Comparison of ENCODE assay signal across 15 cellular contexts in genomic region chr15:100922192-100923040, GRCh38. TPM values are rescaled to one million over a fixed set of nuclear protein-coding genes. Genes with fewer than 3 reads are reported as not detected.
DNase-seq lines count a peak whose midpoint lies in the region; ATAC-seq and TF ChIP-seq lines count a peak whose summit lies in the region.
"Had no signal": no experiment of that assay in that cellular context is flagged by ENCODE, and none has a peak within 500 bp of the region (broad histone marks: within the 10 kb centered on the region; RNA-seq: fewer than 3 reads in every experiment).

No MANE protein-coding gene starts in this region.

- DNase-seq in Calu3 (no peak), OCI-LY7 (ENCODE audit: low spot score) (peak; percentile 74), inferior parietal cortex (ENCODE audit: extremely low spot score) (peak; percentile 65), glomerular visceral epithelial cell (ENCODE audit: extremely low spot score) (no peak), iPS-NIHi7 (ENCODE audit: extremely low spot score) (no peak), AG08395 (ENCODE audit: low spot score) (no peak), T-helper 9 cell (no peak)
- DNase-seq: CD4-positive, alpha-beta T cell; effector CD8-positive, alpha-beta T cell; mesendoderm; NCI-H82; retina had no signal

- H3K4me2 ChIP-seq in OCI-LY7 (ENCODE audit: low read length) = peak overlapping the region; percentile 94

- peak overlapping the region; percentile 91 for H3K4me3 ChIP-seq in OCI-LY7 (ENCODE audit: low read depth, low read length, poor library complexity, severe bottlenecking)

- peaks cover 64% of the 10 kb centered on the region for H3K36me3 Mint-ChIP-seq in Calu3 (ENCODE audit: insufficient read depth, unreplicated experiment)
- H3K36me3 Mint-ChIP-seq: activated naive CD4-positive, alpha-beta T cell treated with anti-CD3 and anti-CD28 coated beads, Interleukin-2, amount 50 U/mL, for 72 hours had no signal

- peaks cover 3% of the 10 kb centered on the region; the same call in 1 of the 2 replicates for H3K9me3 ChIP-seq in OCI-LY7 (ENCODE audit: low read length)

- no peak for TF ChIP-seq CTCF in Calu3 (IDR thresholded peaks at IDR 0.05; ENCODE audit: unreplicated experiment)
- no peak for TF ChIP-seq CTCF in OCI-LY7 (conservative IDR thresholded peaks at IDR 0.05; ENCODE audit: low read length)

- H3K9me2 ChIP-seq in OCI-LY7 (ENCODE audit: insufficient read depth, low read length) = no peaks in the 10 kb centered on the region

- H3K4me1 Mint-ChIP-seq in Calu3 (ENCODE audit: low read depth, unreplicated experiment) = peaks cover 18% of the 10 kb centered on the region

- peak overlapping the region; percentile 99 for H3K27ac ChIP-seq in OCI-LY7 (ENCODE audit: low read depth, low read length, poor library complexity, severe bottlenecking)
- H3K27ac ChIP-seq: VCaP had no signal

- peak; percentile 24 for ATAC-seq in GM19395 (IDR thresholded peaks at IDR 0.05; ENCODE audit: unreplicated experiment)
- ATAC-seq: activated naive CD4-positive, alpha-beta T cell treated with anti-CD3 and anti-CD28 coated beads, Interleukin-2, amount 50 U/mL, for 72 hours had no signal

- peak overlapping the region; percentile 36 for H3K27ac Mint-ChIP-seq in Calu3 (ENCODE audit: unreplicated experiment)
- H3K27ac Mint-ChIP-seq: activated naive CD4-positive, alpha-beta T cell treated with anti-CD3 and anti-CD28 coated beads, Interleukin-2, amount 50 U/mL, for 72 hours; CD4-positive, alpha-beta T cell had no signal

- H3K27me3 Mint-ChIP-seq in Calu3 (ENCODE audit: unreplicated experiment) = no peaks in the 10 kb centered on the region

- H3K9me3 Mint-ChIP-seq in Calu3 (ENCODE audit: low read depth, unreplicated experiment) = no peaks in the 10 kb centered on the region
- H3K9me3 Mint-ChIP-seq: activated naive CD4-positive, alpha-beta T cell treated with anti-CD3 and anti-CD28 coated beads, Interleukin-2, amount 50 U/mL, for 72 hours; CD4-positive, alpha-beta T cell had no signal

- H2AFZ ChIP-seq in OCI-LY7 (ENCODE audit: low read length) = no peak overlapping the region

- CTCF ChIA-PET in Calu3 (lab: Charles Lee) = no interaction called here
- CTCF ChIA-PET in OCI-LY7 (lab: Charles Lee; ENCODE audit: unreplicated experiment) = no interaction called here

- peaks cover 73% of the 10 kb centered on the region for H3K36me3 ChIP-seq in OCI-LY7 (ENCODE audit: insufficient read depth, low read length)

- BruUV-seq in Calu3 (replicated peaks; lab: Mats Ljungman, UMichigan) (no TSS peak), OCI-LY7 (replicated peaks; lab: Mats Ljungman, UMichigan) (TSS peak; percentile 22)

- H3K4me3 Mint-ChIP-seq in Calu3 (ENCODE audit: low read depth, unreplicated experiment) = no peak overlapping the region
- H3K4me3 Mint-ChIP-seq: CD4-positive, alpha-beta T cell had no signal

- intact Hi-C loops in Calu3 (cut with micrococcal nuclease; ENCODE audit: unreplicated experiment) = loop anchor here (10.0 kb wide), 1 partner anchor 332 kb away; the partner anchor contains the start of gene CHSY1
- intact Hi-C loops in OCI-LY7 (cut with micrococcal nuclease; ENCODE audit: unreplicated experiment) = loop anchor here (1.0 kb wide), 1 partner anchor 9 kb away; no protein-coding TSS in a partner anchor

- H3K79me2 ChIP-seq in OCI-LY7 (ENCODE audit: insufficient read depth, low read depth, low read length) = peaks cover 85% of the 10 kb centered on the region

- POLR2A ChIA-PET in OCI-LY7 (lab: Charles Lee) = interaction anchor here (0.6 to 8.9 kb wide), 4 partner anchors 7 to 46 kb away, joined by 3 to 134 read pairs (median 10); no protein-coding TSS in a partner anchor

- H4K20me1 ChIP-seq in OCI-LY7 (ENCODE audit: insufficient read depth, low read length) = no peaks in the 10 kb centered on the region

- peaks cover 67% of the 10 kb centered on the region for H3K4me1 ChIP-seq in OCI-LY7 (ENCODE audit: insufficient read depth, low read length, poor library complexity, severe bottlenecking)

RNA-seq across cellular contexts. Expression of gene LRRK1, which starts 3.3 kb away (rescaled TPM):
- total RNA-seq in Calu3 (2022) (20.1 and 21.3 TPM in 2 replicates), OCI-LY7 (2022) (219 and 233 TPM in 2 replicates)
- total RNA-seq in OCI-LY7 (2014; rRNA removed; shearing (Covaris generic)) = 74.2 and 92.3 TPM in 2 replicates

RNA-seq across cellular contexts. Expression of gene ALDH1A3, which starts 42.8 kb away (rescaled TPM):
- total RNA-seq in Calu3 (2022) (666 and 983 TPM in 2 replicates), OCI-LY7 (2022) (not detected in 2 replicates)
- not detected in 2 replicates for total RNA-seq in OCI-LY7 (2014; rRNA removed; shearing (Covaris generic))
- total RNA-seq: activated naive CD4-positive, alpha-beta T cell treated with anti-CD3 and anti-CD28 coated beads, Interleukin-2, amount 50 U/mL, for 72 hours; CD4-positive, alpha-beta T cell had no signal

Comparison
In these comparisons a context has a peak if more than half of its experiments do, and no peak if none do; other contexts are left out.
1. DNase-seq: peak in OCI-LY7 (single experiment) and inferior parietal cortex (single experiment); none in Calu3 (single experiment), glomerular visceral epithelial cell (single experiment), iPS-NIHi7 (single experiment), AG08395 (single experiment) and T-helper 9 cell (single experiment).
2. RNA of gene ALDH1A3, which starts 42.8 kb away (total RNA-seq): 666 to 983 TPM in Calu3; not detected in OCI-LY7; every median in the first group is over 100 times any median in the second.